Comparison of ENCODE assay signal across 27 cellular contexts in genomic region chr3:114285648-114286230, GRCh38. TPM values are rescaled to one million over a fixed set of nuclear protein-coding genes. Genes with fewer than 3 reads are reported as not detected.
DNase-seq lines count a peak whose midpoint lies in the region; ATAC-seq, FAIRE-seq and TF ChIP-seq lines count a peak whose summit lies in the region.
"Had no signal": no experiment of that assay in that cellular context is flagged by ENCODE, and none has a peak within 500 bp of the region (broad histone marks: within the 10 kb centered on the region; RNA-seq: fewer than 3 reads in every experiment).

No MANE protein-coding gene starts in this region.

- DNase-seq in activated CD4-positive, alpha-beta T cell treated with anti-CD3 and anti-CD28 coated beads, Interleukin-2, amount 10 ng/mL, durations not matched to agents 24 days and 14 days: no peak
- no peak for DNase-seq in activated CD4-positive, alpha-beta T cell treated with anti-CD3 and anti-CD28 coated beads for 4 hours
- no peak for DNase-seq in activated naive CD8-positive, alpha-beta T cell treated with anti-CD3 and anti-CD28 coated beads, Interleukin-2, amount 10 ng/mL, durations not matched to agents 7 days and 5 days
- no peak for DNase-seq in stimulated activated effector memory CD8-positive, alpha-beta T cell treated with anti-CD3 and anti-CD28 coated beads, Interleukin-12 subunit alpha, Interleukin-12 subunit beta, amount 100 ng/mL, for 72 hours (ENCODE audit: low spot score in 2 of 2)
- DNase-seq in pancreas: no peak
- no peak for DNase-seq in NCI-H526 treated with DMSO at 0.1 percent for 48 hours (lab: John Stamatoyannopoulos, UW)
- DNase-seq: activated CD4-positive, alpha-beta T cell treated with anti-CD3 and anti-CD28 coated beads for 1 hour; amygdala; caudate nucleus; GDM1; hypothalamus; KG1; kidney; MV-4-11; NCI-H1930; ovary; Peyer's patch; sigmoid colon; T1000 had no signal

- H3K4me1 ChIP-seq in pancreas: no peaks in the 10 kb centered on the region
- H3K4me1 ChIP-seq: Peyer's patch, sigmoid colon had no signal

- POLR2A ChIA-PET in activated naive CD8-positive, alpha-beta T cell treated with anti-CD3 and anti-CD28 coated beads, Interleukin-2, amount 10 ng/mL, durations not matched to agents 7 days and 5 days (lab: Charles Lee): interaction anchor here (1.0 to 1.9 kb wide), 3 partner anchors 62 to 230 kb away, joined by 3 to 9 read pairs (median 3); no protein-coding TSS in a partner anchor

- H3K27me3 ChIP-seq in pancreas: no peaks in the 10 kb centered on the region
- H3K27me3 ChIP-seq: ovary, Peyer's patch, sigmoid colon had no signal

- no peaks in the 10 kb centered on the region for H3K4me1 Mint-ChIP-seq in activated CD4-positive, alpha-beta T cell treated with anti-CD3 and anti-CD28 coated beads, Interleukin-2, amount 10 ng/mL, durations not matched to agents 24 days and 14 days
- H3K4me1 Mint-ChIP-seq in activated naive CD8-positive, alpha-beta T cell treated with anti-CD3 and anti-CD28 coated beads, Interleukin-2, amount 10 ng/mL, durations not matched to agents 7 days and 5 days: peaks cover 10% of the 10 kb centered on the region
- peaks cover 34% of the 10 kb centered on the region for H3K4me1 Mint-ChIP-seq in stimulated activated effector memory CD8-positive, alpha-beta T cell treated with anti-CD3 and anti-CD28 coated beads, Interleukin-12 subunit alpha, Interleukin-12 subunit beta, amount 100 ng/mL, for 72 hours

- no peak overlapping the region for H3K27ac ChIP-seq in pancreas
- H3K27ac ChIP-seq: ovary, sigmoid colon, SK-N-MC had no signal

- H3K27me3 Mint-ChIP-seq in activated CD4-positive, alpha-beta T cell treated with anti-CD3 and anti-CD28 coated beads, Interleukin-2, amount 10 ng/mL, durations not matched to agents 24 days and 14 days: no peaks in the 10 kb centered on the region
- H3K27me3 Mint-ChIP-seq in activated naive CD8-positive, alpha-beta T cell treated with anti-CD3 and anti-CD28 coated beads, Interleukin-2, amount 10 ng/mL, durations not matched to agents 7 days and 5 days: no peaks in the 10 kb centered on the region

- peak overlapping the region; percentile 73 for H3K27ac Mint-ChIP-seq in activated CD4-positive, alpha-beta T cell treated with anti-CD3 and anti-CD28 coated beads, Interleukin-2, amount 10 ng/mL, durations not matched to agents 24 days and 14 days
- peak overlapping the region; percentile 86 for H3K27ac Mint-ChIP-seq in activated naive CD8-positive, alpha-beta T cell treated with anti-CD3 and anti-CD28 coated beads, Interleukin-2, amount 10 ng/mL, durations not matched to agents 7 days and 5 days
- peak overlapping the region; percentile 88 for H3K27ac Mint-ChIP-seq in stimulated activated effector memory CD8-positive, alpha-beta T cell treated with anti-CD3 and anti-CD28 coated beads, Interleukin-12 subunit alpha, Interleukin-12 subunit beta, amount 100 ng/mL, for 72 hours

- intact Hi-C loops in activated CD4-positive, alpha-beta T cell treated with anti-CD3 and anti-CD28 coated beads, Interleukin-2, amount 10 ng/mL, durations not matched to agents 24 days and 14 days (cut with micrococcal nuclease): no loop called here
- intact Hi-C loops in pancreas (cut with DNase I): no loop called here

- H3K36me3 Mint-ChIP-seq in activated CD4-positive, alpha-beta T cell treated with anti-CD3 and anti-CD28 coated beads, Interleukin-2, amount 10 ng/mL, durations not matched to agents 24 days and 14 days (ENCODE audit: low read depth): no peaks in the 10 kb centered on the region
- peaks cover 1% of the 10 kb centered on the region for H3K36me3 Mint-ChIP-seq in activated naive CD8-positive, alpha-beta T cell treated with anti-CD3 and anti-CD28 coated beads, Interleukin-2, amount 10 ng/mL, durations not matched to agents 7 days and 5 days
- peaks cover 5% of the 10 kb centered on the region for H3K36me3 Mint-ChIP-seq in stimulated activated effector memory CD8-positive, alpha-beta T cell treated with anti-CD3 and anti-CD28 coated beads, Interleukin-12 subunit alpha, Interleukin-12 subunit beta, amount 100 ng/mL, for 72 hours

- no peaks in the 10 kb centered on the region for H3K9me3 ChIP-seq in pancreas
- H3K9me3 ChIP-seq: ovary, Peyer's patch, sigmoid colon had no signal

- no peak overlapping the region for H3K4me3 Mint-ChIP-seq in activated CD4-positive, alpha-beta T cell treated with anti-CD3 and anti-CD28 coated beads, Interleukin-2, amount 10 ng/mL, durations not matched to agents 24 days and 14 days
- peak overlapping the region; percentile 62 for H3K4me3 Mint-ChIP-seq in activated naive CD8-positive, alpha-beta T cell treated with anti-CD3 and anti-CD28 coated beads, Interleukin-2, amount 10 ng/mL, durations not matched to agents 7 days and 5 days
- H3K4me3 Mint-ChIP-seq in stimulated activated effector memory CD8-positive, alpha-beta T cell treated with anti-CD3 and anti-CD28 coated beads, Interleukin-12 subunit alpha, Interleukin-12 subunit beta, amount 100 ng/mL, for 72 hours: peak overlapping the region; percentile 60

- no peak for TF ChIP-seq CTCF in pancreas (IDR thresholded peaks at IDR 0.05)

- no peaks in the 10 kb centered on the region for H3K36me3 ChIP-seq in pancreas
- H3K36me3 ChIP-seq: ovary, Peyer's patch, sigmoid colon had no signal

- no peak for FAIRE-seq in pancreas (lab: Jason Lieb, UNC)

- 81 to 89% methylated on average over 3 of the region's 3 CpGs for WGBS in pancreas, 2 donors

- H3K4me3 ChIP-seq in pancreas: no peak overlapping the region
- H3K4me3 ChIP-seq: ovary, Peyer's patch, sigmoid colon, SK-N-MC had no signal

- H3K9me3 Mint-ChIP-seq in activated CD4-positive, alpha-beta T cell treated with anti-CD3 and anti-CD28 coated beads, Interleukin-2, amount 10 ng/mL, durations not matched to agents 24 days and 14 days: peaks cover 4% of the 10 kb centered on the region
- H3K9me3 Mint-ChIP-seq in activated naive CD8-positive, alpha-beta T cell treated with anti-CD3 and anti-CD28 coated beads, Interleukin-2, amount 10 ng/mL, durations not matched to agents 7 days and 5 days: peaks cover 2% of the 10 kb centered on the region
- no peaks in the 10 kb centered on the region for H3K9me3 Mint-ChIP-seq in stimulated activated effector memory CD8-positive, alpha-beta T cell treated with anti-CD3 and anti-CD28 coated beads, Interleukin-12 subunit alpha, Interleukin-12 subunit beta, amount 100 ng/mL, for 72 hours

- ATAC-seq in HG03378 (IDR thresholded peaks at IDR 0.05; ENCODE audit: unreplicated experiment) (peak; percentile 38), pancreas (no peak), GM19328 (IDR thresholded peaks at IDR 0.05; ENCODE audit: unreplicated experiment) (no peak)
- ATAC-seq in activated naive CD8-positive, alpha-beta T cell treated with anti-CD3 and anti-CD28 coated beads, Interleukin-2, amount 10 ng/mL, durations not matched to agents 7 days and 5 days (ENCODE audit: low read depth): peak; percentile 74
- ATAC-seq in stimulated activated effector memory CD8-positive, alpha-beta T cell treated with anti-CD3 and anti-CD28 coated beads, Interleukin-12 subunit alpha, Interleukin-12 subunit beta, amount 100 ng/mL, for 72 hours: peak; percentile 80

RNA-seq across cellular contexts. Expression of gene TIGIT, which starts 8.1 kb away (rescaled TPM):
- total RNA-seq in activated CD4-positive, alpha-beta T cell treated with anti-CD3 and anti-CD28 coated beads, Interleukin-2, amount 10 ng/mL, durations not matched to agents 24 days and 14 days: 2.5 and 4.7 TPM in 2 replicates
- 10 to 100 TPM; 35.5 to 42.4 TPM for total RNA-seq in activated naive CD8-positive, alpha-beta T cell treated with anti-CD3 and anti-CD28 coated beads, Interleukin-2, amount 10 ng/mL, durations not matched to agents 7 days and 5 days
- total RNA-seq in pancreas: under 1 TPM in 4 of 6 donors, not detected in 2; 0.06 to 0.34 (median 0.21) TPM
- under 1 TPM in 1 of 2 donors, not detected in 1; 0.05 TPM for polyA plus RNA-seq in pancreas
- total RNA-seq: A172, frontal cortex, lung microvascular endothelial cell had no signal
- polyA plus RNA-seq: BJ had no signal

RNA-seq across cellular contexts. Expression of gene ZNF80, which starts 48.4 kb away (rescaled TPM):
- total RNA-seq in activated CD4-positive, alpha-beta T cell treated with anti-CD3 and anti-CD28 coated beads, Interleukin-2, amount 10 ng/mL, durations not matched to agents 24 days and 14 days: 0.19 and 0.21 TPM in 2 replicates
- total RNA-seq in activated naive CD8-positive, alpha-beta T cell treated with anti-CD3 and anti-CD28 coated beads, Interleukin-2, amount 10 ng/mL, durations not matched to agents 7 days and 5 days: 1 to 10 TPM; 5.1 to 5.3 TPM
- total RNA-seq in pancreas: under 1 TPM in 1 of 6 donors, not detected in 5; 0.09 TPM
- not detected for polyA plus RNA-seq in pancreas
- total RNA-seq: A172, frontal cortex, lung microvascular endothelial cell, Peyer's patch, sigmoid colon, ureter had no signal
- polyA plus RNA-seq: BJ had no signal

Comparison
In these comparisons a context has a peak if more than half of its experiments do, and no peak if none do; other contexts are left out.
1. ATAC-seq: peak in HG03378 (single experiment), activated naive CD8-positive, alpha-beta T cell treated with anti-CD3 and anti-CD28 coated beads, Interleukin-2, amount 10 ng/mL, durations not matched to agents 7 days and 5 days (single experiment) and stimulated activated effector memory CD8-positive, alpha-beta T cell treated with anti-CD3 and anti-CD28 coated beads, Interleukin-12 subunit alpha, Interleukin-12 subunit beta, amount 100 ng/mL, for 72 hours (single experiment); none in pancreas (0 of 4) and GM19328 (single experiment).
2. Peak in every context shown above with its lines, with median percentiles within 50 percentile points of each other: H3K27ac Mint-ChIP-seq.